In the genomic region with DNA sequence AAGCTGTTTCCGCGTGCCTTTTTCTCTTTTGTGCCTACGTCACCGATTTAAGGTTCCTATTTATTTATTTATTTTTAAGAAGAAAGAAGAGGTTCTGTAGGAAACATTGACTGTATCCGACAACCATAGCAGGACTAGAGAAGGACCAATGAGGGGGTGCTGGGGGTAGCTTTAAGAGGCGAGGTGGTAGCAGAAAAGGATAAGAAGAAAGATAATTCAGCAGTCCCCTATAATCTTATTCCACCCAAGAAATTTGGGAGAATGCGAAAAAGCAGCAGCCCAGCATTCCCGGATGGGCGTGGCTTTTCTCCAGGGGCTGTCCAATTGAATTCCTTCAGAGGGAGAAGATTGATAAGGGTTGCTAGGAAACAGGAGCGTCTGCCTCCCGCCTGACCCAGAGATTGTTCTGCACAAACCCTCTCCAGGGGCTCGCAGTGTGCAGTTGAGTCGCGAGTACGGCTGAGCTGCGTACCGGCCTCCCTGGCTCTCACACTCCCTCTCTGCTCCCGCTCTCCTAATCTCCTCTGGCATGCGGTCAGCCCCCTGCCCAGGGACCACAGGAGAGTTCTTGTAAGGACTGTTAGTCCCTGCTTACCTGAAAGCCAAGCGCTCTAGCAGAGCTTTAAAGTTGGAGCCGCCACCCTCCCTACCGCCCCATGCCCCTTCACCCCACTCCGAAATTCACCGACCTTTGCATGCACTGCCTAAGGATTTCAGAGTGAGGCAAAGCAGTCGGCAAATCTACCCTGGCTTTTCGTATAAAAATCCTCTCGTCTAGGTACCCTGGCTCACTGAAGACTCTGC, we compare ENCODE assay signal across 1 cellular context.
TF ChIP-seq lines count a peak whose summit lies in the region.

A gene (plus strand): TSS at position 432 of the 804 bp plus-strand sequence. CDS start 121,237 bp downstream, outside the sequence.

TF ChIP-seq in H1, 55 proteins besides CTCF, POLR2A, EP300 and RAD21 (continued from another document):
- TF ChIP-seq TBP (IDR thresholded peaks at IDR 0.05; ENCODE audit: low read depth, low read length) (peak; percentile 47; the same call in 1 of the 2 replicates), EZH2 (IDR thresholded peaks at IDR 0.05; ENCODE audit: low read depth, low read length, severe bottlenecking) (peak; percentile 6), SIN3A (conservative IDR thresholded peaks at IDR 0.05 in 1 of 2, IDR thresholded peaks at IDR 0.05 in 1 of 2; ENCODE audit: low read depth in 1 of 2, low read length in 2 of 2) (peak; percentile 26 to 68; a peak in 3 of 4 replicates), TEAD4 (IDR thresholded peaks at IDR 0.05; ENCODE audit: low read depth, low read length) (peak; percentile 65; the same call in 1 of the 2 replicates), TAF1 (IDR thresholded peaks at IDR 0.05; ENCODE audit: low read depth, low read length) (peak; percentile 45; the same call in 1 of the 2 replicates), JUN (IDR thresholded peaks at IDR 0.05; ENCODE audit: low read depth, low read length) (no peak)
- TF ChIP-seq, protein P1, sequence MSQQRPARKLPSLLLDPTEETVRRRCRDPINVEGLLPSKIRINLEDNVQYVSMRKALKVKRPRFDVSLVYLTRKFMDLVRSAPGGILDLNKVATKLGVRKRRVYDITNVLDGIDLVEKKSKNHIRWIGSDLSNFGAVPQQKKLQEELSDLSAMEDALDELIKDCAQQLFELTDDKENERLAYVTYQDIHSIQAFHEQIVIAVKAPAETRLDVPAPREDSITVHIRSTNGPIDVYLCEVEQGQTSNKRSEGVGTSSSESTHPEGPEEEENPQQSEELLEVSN (IDR thresholded peaks at IDR 0.05), result peak; percentile 98
- TF ChIP-seq, protein P2, sequence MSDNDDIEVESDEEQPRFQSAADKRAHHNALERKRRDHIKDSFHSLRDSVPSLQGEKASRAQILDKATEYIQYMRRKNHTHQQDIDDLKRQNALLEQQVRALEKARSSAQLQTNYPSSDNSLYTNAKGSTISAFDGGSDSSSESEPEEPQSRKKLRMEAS (IDR thresholded peaks at IDR 0.05), result peak; percentile 96
TF ChIP-seq in H1: peak in this region for 7.
